8 cellular contexts compared by ENCODE assay signal in the genomic region with DNA sequence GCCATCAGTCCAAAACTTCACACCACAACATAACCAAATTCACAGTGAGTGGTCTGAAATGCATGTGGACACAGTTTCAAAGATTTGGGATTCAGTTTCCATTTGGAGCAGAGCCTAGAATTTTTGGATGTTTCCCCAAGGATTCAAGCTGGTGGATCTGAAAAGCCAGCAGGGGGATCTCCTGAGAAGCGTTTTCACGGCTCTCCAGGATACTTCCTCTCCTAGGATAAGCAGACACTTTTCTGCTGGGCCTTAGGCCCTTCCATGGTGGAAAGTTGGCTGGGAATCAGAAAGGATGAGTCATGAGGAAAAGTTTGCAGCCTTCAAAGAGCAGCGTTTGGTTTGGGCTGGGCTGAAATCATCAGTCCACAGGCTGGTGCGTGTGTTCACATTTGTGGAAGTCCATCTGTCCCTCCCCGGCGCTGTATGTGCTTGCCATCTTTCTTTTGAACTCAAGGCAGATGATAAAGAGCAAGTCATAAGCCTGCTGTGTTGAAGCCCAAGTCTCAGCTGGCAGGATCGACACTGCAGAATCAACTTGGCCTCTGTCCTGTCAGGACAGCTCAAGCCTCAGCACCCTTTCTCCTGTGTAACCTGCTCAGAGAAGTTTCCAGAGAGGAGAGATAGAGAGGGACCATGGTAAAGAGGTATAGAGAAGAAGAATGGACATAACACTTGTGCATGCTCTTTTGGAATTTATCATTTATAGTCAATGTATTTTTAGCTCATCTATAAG.
DNase-seq lines count a peak whose midpoint lies in the region; ATAC-seq and TF ChIP-seq lines count a peak whose summit lies in the region.

No MANE protein-coding gene starts in this region.

- H3K9me2 ChIP-seq in GM23248 (ENCODE audit: insufficient read depth) = no peaks in the 10 kb centered on the region

- H3K27ac ChIP-seq in GM23248 (no peak overlapping the region), heart left ventricle (no peak overlapping the region)

- H3K4me1 ChIP-seq in GM23248 (ENCODE audit: insufficient read depth) (no peaks in the 10 kb centered on the region), adipocyte (ENCODE audit: control insufficient read depth, insufficient read depth, low read length) (peaks cover 9% of the 10 kb centered on the region), heart left ventricle (peaks cover 0 to 8% (median 0%) of the 10 kb centered on the region in 12 donors)

- peaks cover 11% of the 10 kb centered on the region; the same call in 1 of the 2 replicates for H3K27me3 ChIP-seq in GM23248 (replicated peaks; ENCODE audit: insufficient read depth)
- peaks cover 13% of the 10 kb centered on the region for H3K27me3 ChIP-seq in adipocyte (replicated peaks; ENCODE audit: control insufficient read depth, insufficient read depth, low read length)
- H3K27me3 ChIP-seq in heart left ventricle = peaks cover 0 to 4% (median 0%) of the 10 kb centered on the region in 9 donors

- H3K9me3 Mint-ChIP-seq in glutamatergic neuron (ENCODE audit: unreplicated experiment) = no peaks in the 10 kb centered on the region

- no peak overlapping the region for H3K27ac Mint-ChIP-seq in glutamatergic neuron (ENCODE audit: unreplicated experiment)

- H3K36me3 ChIP-seq in GM23248 (ENCODE audit: low read depth) = no peaks in the 10 kb centered on the region
- no peaks in the 10 kb centered on the region for H3K36me3 ChIP-seq in adipocyte (ENCODE audit: control insufficient read depth, insufficient read depth, low read length, severe bottlenecking)
- H3K36me3 ChIP-seq in heart left ventricle = no peaks in the 10 kb centered on the region

- H3K27me3 Mint-ChIP-seq in glutamatergic neuron (ENCODE audit: unreplicated experiment) = no peaks in the 10 kb centered on the region

- intact Hi-C loops in heart left ventricle (cut with DNase I) = no loop called here
- intact Hi-C loops in sciatic nerve (cut with DNase I) = no loop called here

- H3K79me2 ChIP-seq in GM23248 (ENCODE audit: insufficient read depth) = no peaks in the 10 kb centered on the region

- peaks cover 3% of the 10 kb centered on the region for H3K36me3 Mint-ChIP-seq in glutamatergic neuron (ENCODE audit: unreplicated experiment)

- peak; percentile 71 to 97 (median 93) for ATAC-seq in heart left ventricle
- peak; percentile 96 for ATAC-seq in sciatic nerve
- ATAC-seq in HG03432 (IDR thresholded peaks at IDR 0.05; ENCODE audit: unreplicated experiment) = no peak

- H3K4me3 Mint-ChIP-seq in glutamatergic neuron (ENCODE audit: unreplicated experiment) = no peak overlapping the region

- no peak for TF ChIP-seq POLR2A in heart left ventricle (IDR thresholded peaks at IDR 0.05)

- in situ Hi-C loops in GM23248 (cut with MboI) = no loop called here

- WGBS in GM23248 (ENCODE audit: low coverage in 1 of 2, low lambda C conversion rate in 2 of 2, missing lambda C conversion rate in 2 of 2), 2 experiments = 1% methylated on average over 7 of the region's 7 CpGs
- 24 to 40% (median 29%) methylated on average over 7 of the region's 7 CpGs for WGBS in heart left ventricle, 4 donors

- H4K20me1 ChIP-seq in GM23248 (ENCODE audit: insufficient read depth) = no peaks in the 10 kb centered on the region

- no peak overlapping the region for H3K9ac ChIP-seq in GM23248
- no peak overlapping the region for H3K9ac ChIP-seq in adipocyte (ENCODE audit: low read length)

- H3K4me2 ChIP-seq in GM23248 (ENCODE audit: unreplicated experiment) = no peak overlapping the region

- TF ChIP-seq CTCF in heart left ventricle (IDR thresholded peaks at IDR 0.05) = peak in 6 of 12 donors; percentile 8 to 47 (median 26)
- TF ChIP-seq CTCF in glutamatergic neuron (IDR thresholded peaks at IDR 0.05; ENCODE audit: partially characterized antibody, unreplicated experiment) = no peak

- no peaks in the 10 kb centered on the region for H3K9me3 ChIP-seq in GM23248 (ENCODE audit: low read depth)
- no peaks in the 10 kb centered on the region for H3K9me3 ChIP-seq in adipocyte (ENCODE audit: control insufficient read depth, low read length)
- H3K9me3 ChIP-seq in heart left ventricle = no peaks in the 10 kb centered on the region

- DNase-seq in GM23248 (peak; percentile 76), adipocyte (ENCODE audit: low read depth) (peak; percentile 88), heart left ventricle (peak; percentile 37 to 62 (median 57)), sciatic nerve (ENCODE audit: low spot score) (peak; percentile 70), mesenteric fat pad (ENCODE audit: low spot score) (no peak), glutamatergic neuron (no peak), NCI-H1930 (lab: John Stamatoyannopoulos, UW) (no peak)

- no peaks in the 10 kb centered on the region for H3K4me1 Mint-ChIP-seq in glutamatergic neuron (ENCODE audit: low read depth, unreplicated experiment)

- H3K4me3 ChIP-seq in GM23248 = no peak overlapping the region
- no peak overlapping the region for H3K4me3 ChIP-seq in adipocyte (ENCODE audit: low read length)
- no peak overlapping the region for H3K4me3 ChIP-seq in heart left ventricle

- no peak overlapping the region for H2AFZ ChIP-seq in GM23248

- no peaks in the 10 kb centered on the region for H3F3A ChIP-seq in GM23248 (ENCODE audit: insufficient read depth)

Comparison
In these comparisons a context has a peak if more than half of its experiments do, and no peak if none do; other contexts are left out.
1. DNase-seq: peak in GM23248 (single experiment), adipocyte (single experiment), heart left ventricle (5 of 5) and sciatic nerve (single experiment); none in mesenteric fat pad (single experiment), glutamatergic neuron (single experiment) and NCI-H1930 (0 of 2).